Comparison of ENCODE assay signal across 8 cellular contexts in the genomic region with DNA sequence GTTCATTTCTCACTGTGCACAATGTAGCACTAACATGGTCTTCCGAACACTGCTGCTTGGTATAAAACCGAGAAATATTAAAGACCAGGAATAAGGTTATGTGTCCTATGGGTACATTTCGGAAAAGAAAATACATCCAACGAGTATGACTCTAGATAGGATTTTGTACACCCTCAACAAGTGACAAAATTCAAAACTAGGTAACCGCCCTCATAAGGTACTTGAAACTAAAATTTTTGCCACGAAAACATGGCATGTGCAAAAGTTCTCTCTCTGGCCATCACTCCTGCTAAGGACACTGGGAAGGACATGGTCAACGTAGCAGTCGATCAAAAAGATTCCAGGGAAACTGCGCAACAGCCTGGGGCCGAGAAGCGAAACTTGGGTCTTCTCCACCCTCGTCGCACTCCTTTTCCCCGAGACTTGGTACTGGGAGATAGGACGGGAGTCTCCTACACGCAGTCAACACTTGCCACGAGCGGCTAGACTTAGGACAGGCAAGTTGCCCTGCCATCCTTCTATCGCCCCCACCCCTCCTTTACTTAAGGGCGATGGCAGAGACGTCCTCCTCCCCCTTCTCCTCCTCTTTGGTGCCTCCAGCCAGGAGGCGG. TPM values are rescaled to one million over a fixed set of nuclear protein-coding genes. Genes with fewer than 3 reads are reported as not detected.
DNase-seq lines count a peak whose midpoint lies in the region; ATAC-seq and TF ChIP-seq lines count a peak whose summit lies in the region.

No MANE protein-coding gene starts in this region.

- peak overlapping the region; percentile 88 to 98 for H3K4me3 ChIP-seq in foreskin fibroblast (ENCODE audit: low read depth in 1 of 2, low read length in 2 of 2)

- POLR2A ChIA-PET in WTC11 (lab: Charles Lee) = interaction anchor here (0.5 to 1.8 kb wide), 5 partner anchors 14 to 620 kb away, joined by 3 to 11 read pairs (median 6); a partner anchor contains a TSS

- H3K9me3 Mint-ChIP-seq in WTC11 (no peaks in the 10 kb centered on the region), neural crest cell (no peaks in the 10 kb centered on the region)

- H3K4me1 Mint-ChIP-seq in WTC11 (peaks cover 28% of the 10 kb centered on the region), neural crest cell (peaks cover 47% of the 10 kb centered on the region)

- TF ChIP-seq CTCF in WTC11 (IDR thresholded peaks at IDR 0.05) (no peak), foreskin fibroblast (IDR thresholded peaks at IDR 0.05; ENCODE audit: low read depth, low read length) (no peak), neural crest cell (conservative IDR thresholded peaks at IDR 0.05) (no peak)

- ATAC-seq in WTC11 (no peak), HG03565 (IDR thresholded peaks at IDR 0.05; ENCODE audit: unreplicated experiment) (no peak), HG02759 (IDR thresholded peaks at IDR 0.05; ENCODE audit: unreplicated experiment) (no peak)

- CTCF ChIA-PET in WTC11 (lab: Charles Lee) = interaction anchor here (0.6 to 2.5 kb wide), 7 partner anchors 13 to 591 kb away, joined by 3 to 14 read pairs (median 6); no protein-coding TSS in a partner anchor

- H3K4me3 Mint-ChIP-seq in WTC11 (peak overlapping the region; percentile 96), neural crest cell (peak overlapping the region; percentile 98)

- H3K27ac Mint-ChIP-seq in WTC11 (peak overlapping the region; percentile 100), neural crest cell (ENCODE audit: unreplicated experiment) (peak overlapping the region; percentile 100)

- H3K27me3 Mint-ChIP-seq in WTC11 (ENCODE audit: low read depth) = no peaks in the 10 kb centered on the region
- H3K27me3 Mint-ChIP-seq in neural crest cell (ENCODE audit: low read depth) = no peaks in the 10 kb centered on the region

- H3K36me3 Mint-ChIP-seq in WTC11 (peaks cover 7% of the 10 kb centered on the region), neural crest cell (ENCODE audit: low read depth) (no peaks in the 10 kb centered on the region)

- DNase-seq in NCI-H748 treated with DMSO at 0.1 percent for 48 hours (lab: John Stamatoyannopoulos, UW) (peak; percentile 65), NCI-H748 (lab: John Stamatoyannopoulos, UW; ENCODE audit: unreplicated experiment) (no peak), HT-29 (ENCODE audit: low spot score) (peak; percentile 82), WTC11 (ENCODE audit: low spot score) (no peak), foreskin fibroblast (peak; percentile 91 to 96), neural crest cell (ENCODE audit: low read depth, low spot score) (no peak)

TF ChIP-seq in WTC11, 78 proteins besides CTCF, POLR2A, EP300 and RAD21:
- TF ChIP-seq, protein P1, sequence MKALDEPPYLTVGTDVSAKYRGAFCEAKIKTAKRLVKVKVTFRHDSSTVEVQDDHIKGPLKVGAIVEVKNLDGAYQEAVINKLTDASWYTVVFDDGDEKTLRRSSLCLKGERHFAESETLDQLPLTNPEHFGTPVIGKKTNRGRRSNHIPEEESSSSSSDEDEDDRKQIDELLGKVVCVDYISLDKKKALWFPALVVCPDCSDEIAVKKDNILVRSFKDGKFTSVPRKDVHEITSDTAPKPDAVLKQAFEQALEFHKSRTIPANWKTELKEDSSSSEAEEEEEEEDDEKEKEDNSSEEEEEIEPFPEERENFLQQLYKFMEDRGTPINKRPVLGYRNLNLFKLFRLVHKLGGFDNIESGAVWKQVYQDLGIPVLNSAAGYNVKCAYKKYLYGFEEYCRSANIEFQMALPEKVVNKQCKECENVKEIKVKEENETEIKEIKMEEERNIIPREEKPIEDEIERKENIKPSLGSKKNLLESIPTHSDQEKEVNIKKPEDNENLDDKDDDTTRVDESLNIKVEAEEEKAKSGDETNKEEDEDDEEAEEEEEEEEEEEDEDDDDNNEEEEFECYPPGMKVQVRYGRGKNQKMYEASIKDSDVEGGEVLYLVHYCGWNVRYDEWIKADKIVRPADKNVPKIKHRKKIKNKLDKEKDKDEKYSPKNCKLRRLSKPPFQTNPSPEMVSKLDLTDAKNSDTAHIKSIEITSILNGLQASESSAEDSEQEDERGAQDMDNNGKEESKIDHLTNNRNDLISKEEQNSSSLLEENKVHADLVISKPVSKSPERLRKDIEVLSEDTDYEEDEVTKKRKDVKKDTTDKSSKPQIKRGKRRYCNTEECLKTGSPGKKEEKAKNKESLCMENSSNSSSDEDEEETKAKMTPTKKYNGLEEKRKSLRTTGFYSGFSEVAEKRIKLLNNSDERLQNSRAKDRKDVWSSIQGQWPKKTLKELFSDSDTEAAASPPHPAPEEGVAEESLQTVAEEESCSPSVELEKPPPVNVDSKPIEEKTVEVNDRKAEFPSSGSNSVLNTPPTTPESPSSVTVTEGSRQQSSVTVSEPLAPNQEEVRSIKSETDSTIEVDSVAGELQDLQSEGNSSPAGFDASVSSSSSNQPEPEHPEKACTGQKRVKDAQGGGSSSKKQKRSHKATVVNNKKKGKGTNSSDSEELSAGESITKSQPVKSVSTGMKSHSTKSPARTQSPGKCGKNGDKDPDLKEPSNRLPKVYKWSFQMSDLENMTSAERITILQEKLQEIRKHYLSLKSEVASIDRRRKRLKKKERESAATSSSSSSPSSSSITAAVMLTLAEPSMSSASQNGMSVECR (CRISPR knock-in tag; IDR thresholded peaks at IDR 0.05; ENCODE audit: borderline replicate concordance) = 0 out of 2 replicates have a peak, but pooled peaks have one; percentile 41
- TF ChIP-seq, protein P2, sequence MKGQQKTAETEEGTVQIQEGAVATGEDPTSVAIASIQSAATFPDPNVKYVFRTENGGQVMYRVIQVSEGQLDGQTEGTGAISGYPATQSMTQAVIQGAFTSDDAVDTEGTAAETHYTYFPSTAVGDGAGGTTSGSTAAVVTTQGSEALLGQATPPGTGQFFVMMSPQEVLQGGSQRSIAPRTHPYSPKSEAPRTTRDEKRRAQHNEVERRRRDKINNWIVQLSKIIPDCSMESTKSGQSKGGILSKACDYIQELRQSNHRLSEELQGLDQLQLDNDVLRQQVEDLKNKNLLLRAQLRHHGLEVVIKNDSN (CRISPR knock-in tag; IDR thresholded peaks at IDR 0.05) = 0 out of 2 replicates have a peak, but pooled peaks have one; percentile 66
- TF ChIP-seq GABPB1 (CRISPR knock-in tag; IDR thresholded peaks at IDR 0.05) (no peak), GRHL2 (CRISPR knock-in tag; IDR thresholded peaks at IDR 0.05; ENCODE audit: insufficient replicate concordance, severe bottlenecking) (no peak)

RNA-seq across cellular contexts. Expression of a gene that starts 0.3 kb away (rescaled TPM):
- total RNA-seq in HT-29 (2014; rRNA removed; shearing (Covaris generic)) = 13.4 and 14.8 TPM in 2 replicates
- total RNA-seq in WTC11 (2021) = 17.3 to 18.7 TPM (median 17.7 TPM) in 3 replicates
- 21.5 and 22.1 TPM in 2 replicates for total RNA-seq in neural crest cell

RNA-seq across cellular contexts. Expression of a gene that starts 4.1 kb away (rescaled TPM):
- 29.9 and 32.6 TPM in 2 replicates for total RNA-seq in HT-29 (2014; rRNA removed; shearing (Covaris generic))
- total RNA-seq in WTC11 (2021) = 57.1 to 58.0 TPM (median 57.2 TPM) in 3 replicates
- total RNA-seq in neural crest cell = 76.2 and 78.0 TPM in 2 replicates

Comparison
In these comparisons a context has a peak if more than half of its experiments do, and no peak if none do; other contexts are left out.
1. DNase-seq: peak in NCI-H748 treated with DMSO at 0.1 percent for 48 hours (single experiment), HT-29 (single experiment) and foreskin fibroblast (2 of 2); none in NCI-H748 (single experiment), WTC11 (single experiment) and neural crest cell (single experiment).